In genomic region chrX:71532753-71533425, GRCh38 we compare ENCODE assay signal across 8 cellular contexts. TPM values are rescaled to one million over a fixed set of nuclear protein-coding genes. Genes with fewer than 3 reads are reported as not detected.
DNase-seq lines count a peak whose midpoint lies in the region; ATAC-seq and TF ChIP-seq lines count a peak whose summit lies in the region.

Gene OGT (plus strand): TSS chrX:71533104. CDS start chrX:71533300, 196 bp downstream.

- H3K4me3 Mint-ChIP-seq in GM23338 (peak within 1 kb of the TSS; percentile 96), naive B cell (peak within 1 kb of the TSS; percentile 88 to 100 (median 96))
- peak within 1 kb of the TSS; percentile 98 for H3K4me3 Mint-ChIP-seq in stimulated activated effector memory CD8-positive, alpha-beta T cell treated with anti-CD3 and anti-CD28 coated beads, Interleukin-12 subunit alpha, Interleukin-12 subunit beta, amount 100 ng/mL, for 72 hours

- H3F3A ChIP-seq in GM23338 (replicated peaks; ENCODE audit: low read depth): no peaks in the 10 kb centered on the region

- peaks cover 3% of the 10 kb centered on the region; the same call in 1 of the 2 replicates for H3K36me3 ChIP-seq in GM23338 (ENCODE audit: insufficient read depth)
- H3K36me3 ChIP-seq in fibroblast of lung (ENCODE audit: control insufficient read depth, insufficient read depth, low read length): no peaks in the 10 kb centered on the region

- H3K27me3 Mint-ChIP-seq in GM23338 (ENCODE audit: insufficient read depth, low read depth, poor library complexity) (peaks cover 2% of the 10 kb centered on the region), naive B cell (no peaks in the 10 kb centered on the region)

- H2AFZ ChIP-seq in GM23338 (peak within 1 kb of the TSS; percentile 85; the same call in 1 of the 2 replicates), fibroblast of lung (ENCODE audit: low read length) (peak within 1 kb of the TSS; percentile 62)

- no peaks in the 10 kb centered on the region for H3K27me3 ChIP-seq in GM23338 (ENCODE audit: insufficient read depth)
- H3K27me3 ChIP-seq in fibroblast of lung (ENCODE audit: control insufficient read depth, insufficient read depth, low read length): no peaks in the 10 kb centered on the region

- peak within 1 kb of the TSS; percentile 90 for H3K4me2 ChIP-seq in GM23338
- H3K4me2 ChIP-seq in fibroblast of lung (ENCODE audit: extremely low read depth, insufficient read depth, low read length): peak within 1 kb of the TSS; percentile 61

- peak within 1 kb of the TSS; percentile 98 for H3K27ac Mint-ChIP-seq in GM23338
- peak within 1 kb of the TSS; percentile 86 to 98 (median 96) for H3K27ac Mint-ChIP-seq in naive B cell
- H3K27ac Mint-ChIP-seq in stimulated activated effector memory CD8-positive, alpha-beta T cell treated with anti-CD3 and anti-CD28 coated beads, Interleukin-12 subunit alpha, Interleukin-12 subunit beta, amount 100 ng/mL, for 72 hours: peak within 1 kb of the TSS; percentile 100

- no peaks in the 10 kb centered on the region for H3K9me2 ChIP-seq in GM23338 (ENCODE audit: insufficient read depth)

- peak within 1 kb of the TSS; percentile 77 for H3K9ac ChIP-seq in fibroblast of lung (ENCODE audit: insufficient read depth, low read length)

- H3K9me3 Mint-ChIP-seq in GM23338 (peaks cover 11% of the 10 kb centered on the region; the same call in 2 of the 3 replicates), naive B cell (peaks cover 0 to 8% (median 0%) of the 10 kb centered on the region in 7 donors)
- no peaks in the 10 kb centered on the region for H3K9me3 Mint-ChIP-seq in stimulated activated effector memory CD8-positive, alpha-beta T cell treated with anti-CD3 and anti-CD28 coated beads, Interleukin-12 subunit alpha, Interleukin-12 subunit beta, amount 100 ng/mL, for 72 hours

- no peak for TF ChIP-seq CTCF in GM23338 (conservative IDR thresholded peaks at IDR 0.05; ENCODE audit: low read depth in 2 of 2)
- no peak for TF ChIP-seq CTCF in LNCaP clone FGC (IDR thresholded peaks at IDR 0.05; ENCODE audit: control insufficient read depth, extremely low read depth, insufficient read depth)
- TF ChIP-seq CTCF in fibroblast of lung (conservative IDR thresholded peaks at IDR 0.05 in 1 of 2, IDR thresholded peaks at IDR 0.05 in 1 of 2; ENCODE audit: low read depth in 1 of 2, low read length in 2 of 2): no peak

- ATAC-seq in GM23338 (peak; percentile 95), naive B cell (ENCODE audit: low read depth in 2 of 2) (peak; percentile 88 to 89)
- ATAC-seq in stimulated activated effector memory CD8-positive, alpha-beta T cell treated with anti-CD3 and anti-CD28 coated beads, Interleukin-12 subunit alpha, Interleukin-12 subunit beta, amount 100 ng/mL, for 72 hours: peak; percentile 91

- peaks cover 50% of the 10 kb centered on the region for H3K79me2 ChIP-seq in GM23338 (replicated peaks; ENCODE audit: insufficient read depth)
- peaks cover 49% of the 10 kb centered on the region for H3K79me2 ChIP-seq in fibroblast of lung (ENCODE audit: control insufficient read depth, insufficient read depth, low read length)

- H3K36me3 Mint-ChIP-seq in GM23338 (ENCODE audit: low read depth) (peaks cover 28% of the 10 kb centered on the region), naive B cell (peaks cover 0 to 14% of the 10 kb centered on the region in 2 donors)
- H3K36me3 Mint-ChIP-seq in stimulated activated effector memory CD8-positive, alpha-beta T cell treated with anti-CD3 and anti-CD28 coated beads, Interleukin-12 subunit alpha, Interleukin-12 subunit beta, amount 100 ng/mL, for 72 hours: peaks cover 58% of the 10 kb centered on the region

- no peaks in the 10 kb centered on the region for H3K9me3 ChIP-seq in fibroblast of lung (ENCODE audit: control insufficient read depth, insufficient read depth, low read depth, low read length)

- peak within 1 kb of the TSS; percentile 88 for H3K27ac ChIP-seq in GM23338 (ENCODE audit: low read depth)
- peak within 1 kb of the TSS; percentile 84 for H3K27ac ChIP-seq in fibroblast of lung (ENCODE audit: insufficient read depth, low read length)

- H3K4me1 ChIP-seq in GM23338 (ENCODE audit: insufficient read depth) (peaks cover 15% of the 10 kb centered on the region), fibroblast of lung (ENCODE audit: control insufficient read depth, extremely low read depth, insufficient read depth, low read length) (no peaks in the 10 kb centered on the region)

- H4K20me1 ChIP-seq in GM23338 (replicated peaks; ENCODE audit: insufficient read depth) (peaks cover 20% of the 10 kb centered on the region), fibroblast of lung (ENCODE audit: control insufficient read depth, extremely low read depth, insufficient read depth, low read length) (peaks cover 2% of the 10 kb centered on the region)

- DNase-seq in Daoy (ENCODE audit: low read depth) (peak; percentile 93), GM23338 (ENCODE audit: low spot score) (peak; percentile 97), LNCaP clone FGC (ENCODE audit: low read depth) (peak; percentile 96), RPMI8226 (peak; percentile 98), fibroblast of lung (ENCODE audit: low read depth in 2 of 2) (peak; percentile 98), naive B cell (peak; percentile 90)
- peak; percentile 82 to 84 for DNase-seq in activated T-helper 1 cell treated with anti-CD3 and anti-CD28 coated beads, Interleukin-2, amount 50 U/mL, for 16 hours (ENCODE audit: low read depth in 1 of 2, low spot score in 1 of 2)
- peak; percentile 63 to 91 for DNase-seq in stimulated activated effector memory CD8-positive, alpha-beta T cell treated with anti-CD3 and anti-CD28 coated beads, Interleukin-12 subunit alpha, Interleukin-12 subunit beta, amount 100 ng/mL, for 72 hours (ENCODE audit: low spot score in 2 of 2)

- H3K4me1 Mint-ChIP-seq in GM23338 (peaks cover 14% of the 10 kb centered on the region), naive B cell (peaks cover 11 to 22% (median 16%) of the 10 kb centered on the region in 3 donors)
- H3K4me1 Mint-ChIP-seq in stimulated activated effector memory CD8-positive, alpha-beta T cell treated with anti-CD3 and anti-CD28 coated beads, Interleukin-12 subunit alpha, Interleukin-12 subunit beta, amount 100 ng/mL, for 72 hours: peaks cover 10% of the 10 kb centered on the region

- H3K4me3 ChIP-seq in GM23338 (peak within 1 kb of the TSS; percentile 92), LNCaP clone FGC (ENCODE audit: low read depth, low read length) (peak within 1 kb of the TSS; percentile 93), fibroblast of lung (replicated peaks in 1 of 4; ENCODE audit: control extremely low read depth in 1 of 4, insufficient read depth in 1 of 4, low read depth in 3 of 4, low read length in 4 of 4) (peak within 1 kb of the TSS; percentile 77 to 97 (median 88))

TF ChIP-seq in GM23338, 12 proteins besides CTCF, POLR2A, EP300 and RAD21:
- TF ChIP-seq CREB1 (CRISPR knock-in tag; IDR thresholded peaks at IDR 0.05; ENCODE audit: low read depth) (peak; percentile 79), REST (IDR thresholded peaks at IDR 0.05; ENCODE audit: unreplicated experiment) (peak; percentile 24), POLR2AphosphoS5 (IDR thresholded peaks at IDR 0.05; ENCODE audit: low read depth) (peak; percentile 78), EZH2 (IDR thresholded peaks at IDR 0.05; ENCODE audit: low read depth, unreplicated experiment) (no peak), JUNB (IDR thresholded peaks at IDR 0.05; ENCODE audit: unreplicated experiment) (no peak)
- TF ChIP-seq, protein P1, sequence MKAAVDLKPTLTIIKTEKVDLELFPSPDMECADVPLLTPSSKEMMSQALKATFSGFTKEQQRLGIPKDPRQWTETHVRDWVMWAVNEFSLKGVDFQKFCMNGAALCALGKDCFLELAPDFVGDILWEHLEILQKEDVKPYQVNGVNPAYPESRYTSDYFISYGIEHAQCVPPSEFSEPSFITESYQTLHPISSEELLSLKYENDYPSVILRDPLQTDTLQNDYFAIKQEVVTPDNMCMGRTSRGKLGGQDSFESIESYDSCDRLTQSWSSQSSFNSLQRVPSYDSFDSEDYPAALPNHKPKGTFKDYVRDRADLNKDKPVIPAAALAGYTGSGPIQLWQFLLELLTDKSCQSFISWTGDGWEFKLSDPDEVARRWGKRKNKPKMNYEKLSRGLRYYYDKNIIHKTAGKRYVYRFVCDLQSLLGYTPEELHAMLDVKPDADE (IDR thresholded peaks at IDR 0.05): no peak

RNA-seq across cellular contexts. Expression of gene OGT, which starts in this region (rescaled TPM):
- 32.4 and 44.0 TPM in 2 replicates for total RNA-seq in Daoy (2014; rRNA removed; shearing (Covaris generic))
- total RNA-seq in GM23338 (2014; rRNA removed; shearing (Covaris generic)): 128 and 163 TPM in 2 replicates
- polyA plus RNA-seq in GM23338 (2016; fragmentation: Nextera tagmentation; extraction: Ambion mirVana) (35.5 and 43.3 TPM in 2 replicates), fibroblast of lung (55.5 and 115 TPM in 2 replicates), naive B cell (ENCODE audit: low read depth in 6 of 6) (10 to 100 TPM; 17.5 to 39.7 (median 29.0) TPM)
- 91.9 and 106 TPM in 2 replicates for total RNA-seq in fibroblast of lung
- 21.5 and 41.2 TPM in 2 replicates for polyA plus RNA-seq in fibroblast of lung (2012)
- polyA minus RNA-seq in fibroblast of lung (ENCODE audit: low replicate concordance): 40.1 and 88.4 TPM in 2 replicates

Comparison
In these comparisons a context has a peak if more than half of its experiments do, and no peak if none do; other contexts are left out.
1. Peak in every context shown above with its lines: DNase-seq, ATAC-seq, H3K4me3 ChIP-seq and H3K27ac ChIP-seq.